Comparison of ENCODE assay signal across 1 cellular context in genomic region chr10:125025341-125025740, GRCh38.
TF ChIP-seq lines count a peak whose summit lies in the region.

No MANE protein-coding gene starts in this region.

TF ChIP-seq in SK-N-SH, 30 proteins besides CTCF, POLR2A, EP300 and RAD21 (continued from another document):
- TF ChIP-seq REST (IDR thresholded peaks at IDR 0.05; ENCODE audit: low read depth, low read length) = no peak
- TF ChIP-seq USF2 (IDR thresholded peaks at IDR 0.05; ENCODE audit: borderline replicate concordance, low read depth, low read length) = no peak
- TF ChIP-seq NFIC (IDR thresholded peaks at IDR 0.05; ENCODE audit: borderline replicate concordance) = no peak
- no peak for TF ChIP-seq MXI1 (IDR thresholded peaks at IDR 0.05; ENCODE audit: low read depth, low read length)
